14 cellular contexts compared by ENCODE assay signal in genomic region chr2:236857781-236858180, GRCh38.
A peak's percentile ranks its signal among the peaks of the same experiment; 100 is the strongest.
DNase-seq lines count a peak whose midpoint lies in the region; ATAC-seq and TF ChIP-seq lines count a peak whose summit lies in the region.
"Had no signal": no experiment of that assay in that cellular context is flagged by ENCODE, and none has a peak within 500 bp of the region (broad histone marks: within the 10 kb centered on the region; RNA-seq: fewer than 3 reads in every experiment).

No MANE protein-coding gene starts in this region.

- H3K4me2 ChIP-seq in GM23338 (peak overlapping the region; percentile 62), neuronal stem cell (ENCODE audit: insufficient read depth, low read length, poor library complexity, severe bottlenecking) (no peak overlapping the region)

- no peak overlapping the region for H3K9ac ChIP-seq in iPS-18a (ENCODE audit: low read length)
- no peak overlapping the region for H3K9ac ChIP-seq in neuronal stem cell (ENCODE audit: low read depth, low read length, poor library complexity)

- H3K79me1 ChIP-seq in neuronal stem cell (ENCODE audit: low read depth, low read length) = no peaks in the 10 kb centered on the region

- no peak overlapping the region for H2BK15ac ChIP-seq in neuronal stem cell (ENCODE audit: low read length)

- no peak overlapping the region for H4K91ac ChIP-seq in neuronal stem cell (ENCODE audit: low read depth, low read length, poor library complexity)

- H3K27me3 ChIP-seq in GM23338 (ENCODE audit: insufficient read depth) (no peaks in the 10 kb centered on the region), iPS-18a (ENCODE audit: control insufficient read depth, insufficient read depth, low read length) (no peaks in the 10 kb centered on the region), neuronal stem cell (ENCODE audit: control insufficient read depth in 3 of 3, insufficient read depth in 3 of 3, low read depth in 1 of 3, low read length in 3 of 3) (no peaks in the 10 kb centered on the region)

- H2AFZ ChIP-seq in GM23338 = peak overlapping the region; percentile 91
- no peak overlapping the region for H2AFZ ChIP-seq in neuronal stem cell (ENCODE audit: low read length)

- H3K27ac Mint-ChIP-seq in GM23338 (no peak overlapping the region), CD14-positive monocyte (no peak overlapping the region)
- H3K27ac Mint-ChIP-seq in activated CD8-positive, alpha-beta memory T cell treated with anti-CD3 and anti-CD28 coated beads, Interleukin-2, amount 10 ng/mL, durations not matched to agents 7 days and 5 days = no peak overlapping the region

- peaks cover 6% of the 10 kb centered on the region for H3K36me3 Mint-ChIP-seq in GM23338 (ENCODE audit: low read depth)
- H3K36me3 Mint-ChIP-seq in activated CD8-positive, alpha-beta memory T cell treated with anti-CD3 and anti-CD28 coated beads, Interleukin-2, amount 10 ng/mL, durations not matched to agents 7 days and 5 days = no peaks in the 10 kb centered on the region
- H3K36me3 Mint-ChIP-seq in CD14-positive monocyte = peaks cover 0 to 2% of the 10 kb centered on the region in 2 donors

- H3K27ac ChIP-seq in GM23338 (ENCODE audit: low read depth) = no peak overlapping the region
- H3K27ac ChIP-seq in iPS-18a (ENCODE audit: low read length) = no peak overlapping the region
- peak overlapping the region; percentile 13 for H3K27ac ChIP-seq in neuronal stem cell (replicated peaks; ENCODE audit: low read length)
- H3K27ac ChIP-seq: C4-2B had no signal

- peaks cover 16% of the 10 kb centered on the region; the same call in 2 of the 3 replicates for H3K9me3 Mint-ChIP-seq in GM23338
- H3K9me3 Mint-ChIP-seq in activated CD8-positive, alpha-beta memory T cell treated with anti-CD3 and anti-CD28 coated beads, Interleukin-2, amount 10 ng/mL, durations not matched to agents 7 days and 5 days (ENCODE audit: low read depth) = no peaks in the 10 kb centered on the region
- peaks cover 0 to 17% (median 2%) of the 10 kb centered on the region in 7 donors for H3K9me3 Mint-ChIP-seq in CD14-positive monocyte

- no peaks in the 10 kb centered on the region for H3K79me2 ChIP-seq in GM23338 (replicated peaks; ENCODE audit: insufficient read depth)

- no CpG with 5 or more reads among the region's 7 CpGs for WGBS in neuronal stem cell (ENCODE audit: extremely low coverage in 2 of 2, insufficient read length in 2 of 2, insufficient replicate concordance in 1 of 2), 2 donors

- H3F3A ChIP-seq in GM23338 (replicated peaks; ENCODE audit: low read depth) = no peaks in the 10 kb centered on the region

- peaks cover 14% of the 10 kb centered on the region for H3K27me3 Mint-ChIP-seq in GM23338 (ENCODE audit: insufficient read depth, low read depth, poor library complexity)
- H3K27me3 Mint-ChIP-seq in activated CD8-positive, alpha-beta memory T cell treated with anti-CD3 and anti-CD28 coated beads, Interleukin-2, amount 10 ng/mL, durations not matched to agents 7 days and 5 days = no peaks in the 10 kb centered on the region
- H3K27me3 Mint-ChIP-seq in CD14-positive monocyte (ENCODE audit: low read depth in 3 of 3) = peaks cover 32 to 44% (median 41%) of the 10 kb centered on the region in 3 donors

- no peak overlapping the region for H2AK5ac ChIP-seq in neuronal stem cell (ENCODE audit: low read depth, low read length)

- no peak for TF ChIP-seq CTCF in GM23338 (conservative IDR thresholded peaks at IDR 0.05; ENCODE audit: low read depth in 2 of 2)
- no peak for TF ChIP-seq CTCF in CD14-positive monocyte (IDR thresholded peaks at IDR 0.05)

- no peak overlapping the region for H4K8ac ChIP-seq in neuronal stem cell (ENCODE audit: low read depth, low read length)

- no peak for ATAC-seq in GM23338
- no peak for ATAC-seq in activated CD8-positive, alpha-beta memory T cell treated with anti-CD3 and anti-CD28 coated beads, Interleukin-2, amount 10 ng/mL, durations not matched to agents 7 days and 5 days

- H2BK120ac ChIP-seq in neuronal stem cell (ENCODE audit: low read depth, low read length) = no peak overlapping the region

- H3K36me3 ChIP-seq in GM23338 (ENCODE audit: insufficient read depth) (no peaks in the 10 kb centered on the region), iPS-18a (ENCODE audit: control insufficient read depth, low read depth, low read length) (no peaks in the 10 kb centered on the region), neuronal stem cell (replicated peaks in 1 of 2; ENCODE audit: control insufficient read depth in 2 of 2, insufficient read depth in 2 of 2, low read length in 2 of 2) (no peaks in the 10 kb centered on the region)

- H3K14ac ChIP-seq in neuronal stem cell (ENCODE audit: low read length) = no peak overlapping the region

- H3K4me1 ChIP-seq in GM23338 (ENCODE audit: insufficient read depth) (peaks cover 36% of the 10 kb centered on the region), iPS-18a (ENCODE audit: control insufficient read depth, low read depth, low read length) (peaks cover 48% of the 10 kb centered on the region), neuronal stem cell (ENCODE audit: control insufficient read depth in 2 of 2, insufficient read depth in 1 of 2, low read depth in 1 of 2, low read length in 2 of 2) (peaks cover 30 to 45% of the 10 kb centered on the region in 2 donors)

- H3K4me1 Mint-ChIP-seq in GM23338 (peaks cover 54% of the 10 kb centered on the region), CD14-positive monocyte (peaks cover 3% of the 10 kb centered on the region)
- H3K4me1 Mint-ChIP-seq in activated CD8-positive, alpha-beta memory T cell treated with anti-CD3 and anti-CD28 coated beads, Interleukin-2, amount 10 ng/mL, durations not matched to agents 7 days and 5 days = no peaks in the 10 kb centered on the region

- CTCF ChIA-PET in activated CD8-positive, alpha-beta memory T cell treated with anti-CD3 and anti-CD28 coated beads, Interleukin-2, amount 10 ng/mL, durations not matched to agents 7 days and 5 days (lab: Charles Lee) = no interaction called here

- DNase-seq in GM23338 (ENCODE audit: low spot score) (no peak), neuronal stem cell (ENCODE audit: low spot score) (no peak), NCI-H128 (lab: John Stamatoyannopoulos, UW; ENCODE audit: unreplicated experiment) (no peak), NCI-H345 treated with DMSO at 0.1 percent for 48 hours (lab: John Stamatoyannopoulos, UW; ENCODE audit: unreplicated experiment) (no peak), CD14-positive monocyte (ENCODE audit: low spot score) (no peak), medulla oblongata (ENCODE audit: extremely low spot score) (no peak)
- peak; percentile 23 for DNase-seq in activated CD8-positive, alpha-beta memory T cell treated with anti-CD3 and anti-CD28 coated beads, Interleukin-2, amount 10 ng/mL, durations not matched to agents 7 days and 5 days
- DNase-seq: DMS 273 treated with DMSO at 0.1 percent for 48 hours, NCI-H1048, NCI-H146, NCI-H2081, NCI-H510A treated with DMSO at 0.1 percent for 48 hours had no signal

- no peaks in the 10 kb centered on the region for H3K9me2 ChIP-seq in GM23338 (ENCODE audit: insufficient read depth)

- H2BK12ac ChIP-seq in neuronal stem cell (ENCODE audit: low read length) = no peak overlapping the region

- no peak overlapping the region for H3K23ac ChIP-seq in neuronal stem cell (ENCODE audit: low read depth, low read length, poor library complexity)

- no peaks in the 10 kb centered on the region for H4K20me1 ChIP-seq in GM23338 (replicated peaks; ENCODE audit: insufficient read depth)

- H3K9me3 ChIP-seq in iPS-18a (ENCODE audit: control insufficient read depth, low read depth, low read length) (no peaks in the 10 kb centered on the region), neuronal stem cell (replicated peaks in 1 of 2; ENCODE audit: control insufficient read depth in 2 of 2, insufficient read depth in 1 of 2, low read depth in 1 of 2, low read length in 2 of 2) (peaks cover 6 to 17% of the 10 kb centered on the region in 2 donors)

- no peak overlapping the region for H3K4me3 Mint-ChIP-seq in GM23338
- H3K4me3 Mint-ChIP-seq in activated CD8-positive, alpha-beta memory T cell treated with anti-CD3 and anti-CD28 coated beads, Interleukin-2, amount 10 ng/mL, durations not matched to agents 7 days and 5 days = no peak overlapping the region
- peak overlapping the region in 1 of 2 donors; percentile 43 for H3K4me3 Mint-ChIP-seq in CD14-positive monocyte

- no peak overlapping the region for H2BK5ac ChIP-seq in neuronal stem cell (ENCODE audit: low read length)

- H3K4ac ChIP-seq in neuronal stem cell (ENCODE audit: low read length) = no peak overlapping the region

- H3K18ac ChIP-seq in neuronal stem cell (ENCODE audit: low read length) = peak overlapping the region; percentile 36

- intact Hi-C loops in CD14-positive monocyte (cut with micrococcal nuclease) = no loop called here

- H3K4me3 ChIP-seq in GM23338 (no peak overlapping the region), iPS-18a (ENCODE audit: low read length) (peak overlapping the region; percentile 9), neuronal stem cell (ENCODE audit: low read length in 2 of 2) (peak overlapping the region in 1 of 2 donors; percentile 16)

TF ChIP-seq in GM23338, 12 proteins besides CTCF, POLR2A, EP300 and RAD21 (continues in another document):
- TF ChIP-seq, protein P1, sequence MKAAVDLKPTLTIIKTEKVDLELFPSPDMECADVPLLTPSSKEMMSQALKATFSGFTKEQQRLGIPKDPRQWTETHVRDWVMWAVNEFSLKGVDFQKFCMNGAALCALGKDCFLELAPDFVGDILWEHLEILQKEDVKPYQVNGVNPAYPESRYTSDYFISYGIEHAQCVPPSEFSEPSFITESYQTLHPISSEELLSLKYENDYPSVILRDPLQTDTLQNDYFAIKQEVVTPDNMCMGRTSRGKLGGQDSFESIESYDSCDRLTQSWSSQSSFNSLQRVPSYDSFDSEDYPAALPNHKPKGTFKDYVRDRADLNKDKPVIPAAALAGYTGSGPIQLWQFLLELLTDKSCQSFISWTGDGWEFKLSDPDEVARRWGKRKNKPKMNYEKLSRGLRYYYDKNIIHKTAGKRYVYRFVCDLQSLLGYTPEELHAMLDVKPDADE (IDR thresholded peaks at IDR 0.05) = no peak
- no peak for TF ChIP-seq JUNB (IDR thresholded peaks at IDR 0.05; ENCODE audit: unreplicated experiment)
